Comparison of ENCODE assay signal across 1 cellular context in genomic region chr6:126054258-126054702, GRCh38.
TF ChIP-seq lines count a peak whose summit lies in the region.

No MANE protein-coding gene starts in this region.

TF ChIP-seq in K562, 482 proteins besides CTCF, POLR2A, EP300 and RAD21 (continued from another document and continues in another):
- peak; percentile 51 for TF ChIP-seq CXXC5 (CRISPR knock-in tag; IDR thresholded peaks at IDR 0.05)
- peak; percentile 100 for TF ChIP-seq FOXJ2 (tag; IDR thresholded peaks at IDR 0.05)
- no peak for TF ChIP-seq GABPA (tag; conservative IDR thresholded peaks at IDR 0.05; ENCODE audit: low read depth)
- TF ChIP-seq ZFPM2 (CRISPR knock-in tag; IDR thresholded peaks at IDR 0.05): no peak
- no peak for TF ChIP-seq TFAM (CRISPR knock-in tag; conservative IDR thresholded peaks at IDR 0.05)
- TF ChIP-seq ZNF609 (CRISPR knock-in tag; IDR thresholded peaks at IDR 0.05; ENCODE audit: borderline replicate concordance): no peak
- TF ChIP-seq ZBED1 (IDR thresholded peaks at IDR 0.05): no peak
- peak; percentile 69 for TF ChIP-seq MYC (IDR thresholded peaks at IDR 0.05; ENCODE audit: low read depth, low read length)
- TF ChIP-seq MYC (CRISPR knock-in tag; IDR thresholded peaks at IDR 0.05; ENCODE audit: borderline replicate concordance, low read depth): no peak
- TF ChIP-seq TCFL5 (CRISPR knock-in tag; conservative IDR thresholded peaks at IDR 0.05): no peak
- peak; percentile 49; the same call in 1 of the 2 replicates for TF ChIP-seq JUN (IDR thresholded peaks at IDR 0.05; ENCODE audit: borderline replicate concordance, low read depth, low read length)
- no peak for TF ChIP-seq JUN (CRISPR knock-in tag; IDR thresholded peaks at IDR 0.05; ENCODE audit: borderline replicate concordance)
- TF ChIP-seq BHLHE40 (IDR thresholded peaks at IDR 0.05; ENCODE audit: low read length): peak; percentile 81
- TF ChIP-seq KAT2B (IDR thresholded peaks at IDR 0.05; ENCODE audit: low read depth, low read length): no peak
- TF ChIP-seq ARID3A (IDR thresholded peaks at IDR 0.05; ENCODE audit: borderline replicate concordance, low read depth, low read length): peak; percentile 57; the same call in 1 of the 2 replicates
- no peak for TF ChIP-seq CHD4 (IDR thresholded peaks at IDR 0.05; ENCODE audit: insufficient read depth, insufficient replicate concordance, low read depth, low read length, poor library complexity, severe bottlenecking)
- no peak for TF ChIP-seq SMARCA5 (IDR thresholded peaks at IDR 0.05)
- TF ChIP-seq GMEB1 (CRISPR knock-in tag; IDR thresholded peaks at IDR 0.05): peak; percentile 44; the same call in 1 of the 2 replicates
- TF ChIP-seq CUX1 (CRISPR knock-in tag; IDR thresholded peaks at IDR 0.05): no peak; the same call in 1 of the 2 replicates
- no peak for TF ChIP-seq SUPT5H (IDR thresholded peaks at IDR 0.05)
- TF ChIP-seq TEAD4 (IDR thresholded peaks at IDR 0.05; ENCODE audit: low read length): peak; percentile 81
- TF ChIP-seq TEAD4 (CRISPR knock-in tag; IDR thresholded peaks at IDR 0.05; ENCODE audit: borderline replicate concordance): no peak
- no peak for TF ChIP-seq SMC3 (conservative IDR thresholded peaks at IDR 0.05; ENCODE audit: insufficient read depth, low read depth, low read length)
- no peak for TF ChIP-seq PREB (CRISPR knock-in tag; IDR thresholded peaks at IDR 0.05)
- TF ChIP-seq PHB (CRISPR knock-in tag; IDR thresholded peaks at IDR 0.05): no peak
- TF ChIP-seq PCBP2 (IDR thresholded peaks at IDR 0.05; ENCODE audit: low read depth, low read length, poor library complexity, severe bottlenecking): no peak
- no peak for TF ChIP-seq FOXA1 (IDR thresholded peaks at IDR 0.05; ENCODE audit: borderline replicate concordance)
- no peak for TF ChIP-seq TAF15 (IDR thresholded peaks at IDR 0.05; ENCODE audit: low read depth, low read length)
- no peak for TF ChIP-seq RHOXF2B (CRISPR knock-in tag; conservative IDR thresholded peaks at IDR 0.05)
- no peak for TF ChIP-seq HNRNPK (IDR thresholded peaks at IDR 0.05; ENCODE audit: low read depth, low read length, poor library complexity, severe bottlenecking)
- no peak for TF ChIP-seq HBP1 (CRISPR knock-in tag; IDR thresholded peaks at IDR 0.05)
- TF ChIP-seq MCM7 (IDR thresholded peaks at IDR 0.05): no peak
- TF ChIP-seq TEAD1 (CRISPR knock-in tag; IDR thresholded peaks at IDR 0.05): peak in 1 of 2 experiments; percentile 82; a peak in 2 of 4 replicates
- TF ChIP-seq MTA2 (IDR thresholded peaks at IDR 0.05; ENCODE audit: low read depth): no peak
- TF ChIP-seq GATAD2A (IDR thresholded peaks at IDR 0.05): peak; percentile 70; the same call in 1 of the 2 replicates
- TF ChIP-seq NCOA6 (IDR thresholded peaks at IDR 0.05): no peak
- no peak for TF ChIP-seq ZNF12 (CRISPR knock-in tag; IDR thresholded peaks at IDR 0.05)
- no peak for TF ChIP-seq PHTF2 (CRISPR knock-in tag; IDR thresholded peaks at IDR 0.05)
- TF ChIP-seq MAZ (CRISPR knock-in tag; conservative IDR thresholded peaks at IDR 0.05 in 1 of 2, IDR thresholded peaks at IDR 0.05 in 1 of 2): peak; percentile 34 to 54; a peak in 2 of 4 replicates
- TF ChIP-seq FOXK2 (conservative IDR thresholded peaks at IDR 0.05 in 1 of 2, IDR thresholded peaks at IDR 0.05 in 1 of 2; ENCODE audit: low read depth in 2 of 2): peak; percentile 34 to 54; a peak in 2 of 4 replicates
- TF ChIP-seq POLR2AphosphoS2 (IDR thresholded peaks at IDR 0.05; ENCODE audit: low read length): no peak
- TF ChIP-seq TFE3 (CRISPR knock-in tag; IDR thresholded peaks at IDR 0.05): no peak
- no peak for TF ChIP-seq NR3C1 (CRISPR knock-in tag; IDR thresholded peaks at IDR 0.05)
- TF ChIP-seq SNRNP70 (optimal IDR thresholded peaks at IDR 0.05; ENCODE audit: low read depth, low read length): no peak
- 0 out of 2 replicates have a peak, but pooled peaks have one; percentile 32 for TF ChIP-seq NFIX (CRISPR knock-in tag; IDR thresholded peaks at IDR 0.05; ENCODE audit: low read depth)
- no peak for TF ChIP-seq ETV5 (CRISPR knock-in tag; IDR thresholded peaks at IDR 0.05; ENCODE audit: low read depth)
- TF ChIP-seq CTBP1 (IDR thresholded peaks at IDR 0.05; ENCODE audit: borderline replicate concordance): peak; percentile 91
- TF ChIP-seq MYNN (IDR thresholded peaks at IDR 0.05): peak; percentile 69; the same call in 1 of the 2 replicates
- TF ChIP-seq MYNN (CRISPR knock-in tag; IDR thresholded peaks at IDR 0.05): no peak
- no peak for TF ChIP-seq TRIM28 (IDR thresholded peaks at IDR 0.05)
- peak; percentile 98 for TF ChIP-seq ZNF766 (CRISPR knock-in tag; conservative IDR thresholded peaks at IDR 0.05)
- TF ChIP-seq NFRKB (IDR thresholded peaks at IDR 0.05; ENCODE audit: low read depth): no peak
- TF ChIP-seq ZNF239 (CRISPR knock-in tag; IDR thresholded peaks at IDR 0.05): peak; percentile 53
- peak; percentile 61; the same call in 1 of the 2 replicates for TF ChIP-seq ELF4 (CRISPR knock-in tag; IDR thresholded peaks at IDR 0.05)
